Comparison of ENCODE assay signal across 23 cellular contexts in genomic region chr17:34710226-34710625, GRCh38.
"Had no signal": no experiment of that assay in that cellular context is flagged by ENCODE, and none has a peak within 500 bp of the region (broad histone marks: within the 10 kb centered on the region; RNA-seq: fewer than 3 reads in every experiment).

No MANE protein-coding gene starts in this region.

- H3K4me3 ChIP-seq: coronary artery, dorsolateral prefrontal cortex, gastroesophageal sphincter, heart left ventricle, hepatocyte, left lung, lower lobe of right lung, mucosa of descending colon had no signal

- DNase-seq: dermis blood vessel endothelial cell; dorsolateral prefrontal cortex; effector CD8-positive, alpha-beta T cell; effector memory CD8-positive, alpha-beta T cell; endodermal cell; erythroblast; foreskin keratinocyte; heart left ventricle; hypothalamus; immature natural killer cell; left cardiac atrium; left lung; left ventricle myocardium superior; lower lobe of right lung; mesenchymal stem cell; mucosa of descending colon; naive B cell had no signal

- H2AFZ ChIP-seq: hepatocyte had no signal

- H3K27ac Mint-ChIP-seq: effector memory CD8-positive, alpha-beta T cell; endodermal cell; immature natural killer cell; mesothelial cell of epicardium; naive B cell had no signal

- H3K27me3 ChIP-seq: foreskin keratinocyte, hepatocyte had no signal

- H3K36me3 Mint-ChIP-seq: immature natural killer cell, mesothelial cell of epicardium, naive B cell had no signal

- H3K79me2 ChIP-seq: hepatocyte had no signal

- H3K4me1 Mint-ChIP-seq: endodermal cell, immature natural killer cell, mesothelial cell of epicardium, naive B cell had no signal

- H3K9me3 ChIP-seq: gastroesophageal sphincter, heart left ventricle, left lung, lower lobe of right lung, mucosa of descending colon had no signal

- ATAC-seq: effector memory CD8-positive, alpha-beta T cell; esophagus mucosa; foreskin keratinocyte; gastroesophageal sphincter; heart left ventricle; left cardiac atrium; left lung; left ventricle myocardium superior; lower lobe of right lung; mucosa of descending colon had no signal

- H3K27ac ChIP-seq: coronary artery, dorsolateral prefrontal cortex, epithelial cell of prostate, foreskin keratinocyte, gastroesophageal sphincter, heart left ventricle, hepatocyte, left lung, lower lobe of right lung had no signal

- H3K4me1 ChIP-seq: foreskin keratinocyte, gastroesophageal sphincter, heart left ventricle, left lung, lower lobe of right lung had no signal

- H3K4me2 ChIP-seq: hepatocyte had no signal

- H3K9me3 Mint-ChIP-seq: mesothelial cell of epicardium had no signal

- H3K4me3 Mint-ChIP-seq: effector memory CD8-positive, alpha-beta T cell; endodermal cell; immature natural killer cell; mesothelial cell of epicardium; naive B cell had no signal

- H3K36me3 ChIP-seq: gastroesophageal sphincter, heart left ventricle, left lung, lower lobe of right lung had no signal
